8 cellular contexts compared by ENCODE assay signal in genomic region chr9:91361294-91362201, GRCh38. TPM values are rescaled to one million over a fixed set of nuclear protein-coding genes. Genes with fewer than 3 reads are reported as not detected.
A peak's percentile ranks its signal among the peaks of the same experiment; 100 is the strongest.
DNase-seq lines count a peak whose midpoint lies in the region; ATAC-seq and TF ChIP-seq lines count a peak whose summit lies in the region.

A gene with protein sequence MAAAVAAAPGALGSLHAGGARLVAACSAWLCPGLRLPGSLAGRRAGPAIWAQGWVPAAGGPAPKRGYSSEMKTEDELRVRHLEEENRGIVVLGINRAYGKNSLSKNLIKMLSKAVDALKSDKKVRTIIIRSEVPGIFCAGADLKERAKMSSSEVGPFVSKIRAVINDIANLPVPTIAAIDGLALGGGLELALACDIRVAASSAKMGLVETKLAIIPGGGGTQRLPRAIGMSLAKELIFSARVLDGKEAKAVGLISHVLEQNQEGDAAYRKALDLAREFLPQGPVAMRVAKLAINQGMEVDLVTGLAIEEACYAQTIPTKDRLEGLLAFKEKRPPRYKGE (minus strand): TSS chr9:91361918. CDS start chr9:91361889, 29 bp downstream.

- DNase-seq in EL (peak; percentile 81), SK-N-SH (peak; percentile 98), germinal center (ENCODE audit: low spot score) (peak; percentile 95), occipital lobe (lab: John Stamatoyannopoulos, UW) (peak; percentile 72), superior temporal gyrus (ENCODE audit: extremely low spot score) (peak; percentile 88)
- peak; percentile 60 for DNase-seq in Jurkat, Clone E6-1 (ENCODE audit: low read depth, low spot score)
- DNase-seq in activated naive CD4-positive, alpha-beta T cell treated with anti-CD3 and anti-CD28 coated beads, Interleukin-2, amount 10 ng/mL, durations not matched to agents 7 days and 5 days = peak; percentile 88

- peak within 1 kb of the TSS; percentile 89 for H3K4me2 ChIP-seq in SK-N-SH

- H3K9ac ChIP-seq in SK-N-SH = peak within 1 kb of the TSS; percentile 86

- H3K4me3 ChIP-seq in Jurkat, Clone E6-1 (ENCODE audit: low read length) = peak within 1 kb of the TSS; percentile 89
- H3K4me3 ChIP-seq in SK-N-SH (ENCODE audit: low read depth in 2 of 2, low read length in 1 of 2) = peak within 1 kb of the TSS; percentile 70 to 87

- H3K4me3 Mint-ChIP-seq in activated naive CD4-positive, alpha-beta T cell treated with anti-CD3 and anti-CD28 coated beads, Interleukin-2, amount 10 ng/mL, durations not matched to agents 7 days and 5 days = peak within 1 kb of the TSS; percentile 88

- ATAC-seq in GM21619 (IDR thresholded peaks at IDR 0.05; ENCODE audit: unreplicated experiment) = peak; percentile 82

- H4K20me1 ChIP-seq in SK-N-SH (ENCODE audit: insufficient read depth) = no peaks in the 10 kb centered on the region

- WGBS in SK-N-SH (ENCODE audit: low lambda C conversion rate) = 2% methylated on average over 23 of the region's 86 CpGs

- CTCF ChIA-PET in SK-N-SH (lab: Yijun Ruan, JAX) = interaction anchor here (0.6 to 1.5 kb wide), 2 partner anchors 447 to 876 kb away, joined by 3 read pairs; no protein-coding TSS in a partner anchor
- CTCF ChIA-PET in activated naive CD4-positive, alpha-beta T cell treated with anti-CD3 and anti-CD28 coated beads, Interleukin-2, amount 10 ng/mL, durations not matched to agents 7 days and 5 days (lab: Charles Lee) = interaction anchor here (0.8 to 1.2 kb wide), 4 partner anchors 35 to 272 kb away, joined by 3 to 4 read pairs (median 4); no protein-coding TSS in a partner anchor

- no peak for TF ChIP-seq CTCF in SK-N-SH (IDR thresholded peaks at IDR 0.05)

- TF ChIP-seq EP300 in SK-N-SH (IDR thresholded peaks at IDR 0.05; ENCODE audit: borderline replicate concordance in 1 of 2, low read depth in 1 of 2, low read length in 1 of 2) = 0 out of 4 replicates have a peak, but pooled peaks of 1 of the 2 experiments have one; percentile 14

- H3K9me3 ChIP-seq in SK-N-SH = no peaks in the 10 kb centered on the region

- H3K27ac ChIP-seq in SK-N-SH (ENCODE audit: low read depth in 2 of 2, low read length in 1 of 2) = peak within 1 kb of the TSS; percentile 40 to 71; a peak in 3 of 4 replicates

- H3K9me3 Mint-ChIP-seq in activated naive CD4-positive, alpha-beta T cell treated with anti-CD3 and anti-CD28 coated beads, Interleukin-2, amount 10 ng/mL, durations not matched to agents 7 days and 5 days = peaks cover 4% of the 10 kb centered on the region

- H3K36me3 ChIP-seq in SK-N-SH (replicated peaks in 1 of 2; ENCODE audit: control insufficient read depth in 1 of 2, insufficient read depth in 2 of 2, low read length in 1 of 2) = peaks cover 0 to 10% of the 10 kb centered on the region in 2 experiments

- no peaks in the 10 kb centered on the region for H3K27me3 ChIP-seq in SK-N-SH (ENCODE audit: insufficient read depth)

- H3K9me2 ChIP-seq in SK-N-SH = no peaks in the 10 kb centered on the region

- peaks cover 5% of the 10 kb centered on the region for H3K27me3 Mint-ChIP-seq in activated naive CD4-positive, alpha-beta T cell treated with anti-CD3 and anti-CD28 coated beads, Interleukin-2, amount 10 ng/mL, durations not matched to agents 7 days and 5 days

- H3K36me3 Mint-ChIP-seq in activated naive CD4-positive, alpha-beta T cell treated with anti-CD3 and anti-CD28 coated beads, Interleukin-2, amount 10 ng/mL, durations not matched to agents 7 days and 5 days = peaks cover 13% of the 10 kb centered on the region

- peaks cover 42% of the 10 kb centered on the region for H3K79me2 ChIP-seq in SK-N-SH (ENCODE audit: insufficient read depth)

- peaks cover 44% of the 10 kb centered on the region for H3K4me1 Mint-ChIP-seq in activated naive CD4-positive, alpha-beta T cell treated with anti-CD3 and anti-CD28 coated beads, Interleukin-2, amount 10 ng/mL, durations not matched to agents 7 days and 5 days

- POLR2A ChIA-PET in SK-N-SH (lab: Yijun Ruan, JAX) = interaction anchor here (0.6 to 0.7 kb wide), 2 partner anchors 942 to 1374 kb away, joined by 3 to 4 read pairs; no protein-coding TSS in a partner anchor

- TF ChIP-seq RAD21 in SK-N-SH (IDR thresholded peaks at IDR 0.05; ENCODE audit: low read length) = no peak

- H3F3A ChIP-seq in SK-N-SH (replicated peaks; ENCODE audit: insufficient read depth) = no peaks in the 10 kb centered on the region

- H3K4me1 ChIP-seq in SK-N-SH (ENCODE audit: control insufficient read depth in 1 of 2, insufficient read depth in 2 of 2, low read depth in 1 of 2, low read length in 1 of 2) = peaks cover 3 to 12% of the 10 kb centered on the region in 2 experiments; a peak in 3 of 4 replicates

- peak within 1 kb of the TSS; percentile 99 for H2AFZ ChIP-seq in SK-N-SH (ENCODE audit: low read depth)

- peak within 1 kb of the TSS; percentile 95 for H3K27ac Mint-ChIP-seq in activated naive CD4-positive, alpha-beta T cell treated with anti-CD3 and anti-CD28 coated beads, Interleukin-2, amount 10 ng/mL, durations not matched to agents 7 days and 5 days

TF ChIP-seq in SK-N-SH, 30 proteins besides CTCF, POLR2A, EP300 and RAD21 (continues in another document):
- TF ChIP-seq PBX3 (IDR thresholded peaks at IDR 0.05) = no peak
- peak; percentile 20; the same call in 1 of the 2 replicates for TF ChIP-seq SMC3 (IDR thresholded peaks at IDR 0.05; ENCODE audit: low read depth, low read length)
- TF ChIP-seq FOXM1 (IDR thresholded peaks at IDR 0.05; ENCODE audit: low read depth) = no peak
- TF ChIP-seq FOXJ3 (CRISPR knock-in tag; IDR thresholded peaks at IDR 0.05) = no peak
- no peak for TF ChIP-seq RCOR1 (IDR thresholded peaks at IDR 0.05; ENCODE audit: low read length)
- TF ChIP-seq NRF1 (IDR thresholded peaks at IDR 0.05; ENCODE audit: low read depth, low read length) = peak; percentile 94
- no peak for TF ChIP-seq EZH2phosphoT487 (IDR thresholded peaks at IDR 0.05; ENCODE audit: borderline replicate concordance, low read depth)
- TF ChIP-seq RFX5 (IDR thresholded peaks at IDR 0.05; ENCODE audit: low read length) = no peak
- TF ChIP-seq JUND (IDR thresholded peaks at IDR 0.05) = no peak
- peak; percentile 53 for TF ChIP-seq POLR2AphosphoS5 (IDR thresholded peaks at IDR 0.05; ENCODE audit: low read depth, low read length)
- no peak for TF ChIP-seq REST (IDR thresholded peaks at IDR 0.05; ENCODE audit: low read depth, low read length)
- TF ChIP-seq, protein P1, sequence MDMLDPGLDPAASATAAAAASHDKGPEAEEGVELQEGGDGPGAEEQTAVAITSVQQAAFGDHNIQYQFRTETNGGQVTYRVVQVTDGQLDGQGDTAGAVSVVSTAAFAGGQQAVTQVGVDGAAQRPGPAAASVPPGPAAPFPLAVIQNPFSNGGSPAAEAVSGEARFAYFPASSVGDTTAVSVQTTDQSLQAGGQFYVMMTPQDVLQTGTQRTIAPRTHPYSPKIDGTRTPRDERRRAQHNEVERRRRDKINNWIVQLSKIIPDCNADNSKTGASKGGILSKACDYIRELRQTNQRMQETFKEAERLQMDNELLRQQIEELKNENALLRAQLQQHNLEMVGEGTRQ (IDR thresholded peaks at IDR 0.05; ENCODE audit: borderline replicate concordance, low read depth, low read length) = no peak
- no peak for TF ChIP-seq GABPA (IDR thresholded peaks at IDR 0.05; ENCODE audit: low read depth)
- no peak for TF ChIP-seq RXRA (IDR thresholded peaks at IDR 0.05; ENCODE audit: borderline replicate concordance, low read depth)
- TF ChIP-seq TCF12 (IDR thresholded peaks at IDR 0.05) = no peak
- no peak for TF ChIP-seq SIN3A (IDR thresholded peaks at IDR 0.05; ENCODE audit: borderline replicate concordance, low read depth, low read length)
- TF ChIP-seq, protein P2, sequence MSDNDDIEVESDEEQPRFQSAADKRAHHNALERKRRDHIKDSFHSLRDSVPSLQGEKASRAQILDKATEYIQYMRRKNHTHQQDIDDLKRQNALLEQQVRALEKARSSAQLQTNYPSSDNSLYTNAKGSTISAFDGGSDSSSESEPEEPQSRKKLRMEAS (IDR thresholded peaks at IDR 0.05; ENCODE audit: low read depth) = peak; percentile 37

RNA-seq across cellular contexts. Expression of the gene that starts here (rescaled TPM):
- 14.5 TPM for polyA plus RNA-seq in Jurkat, Clone E6-1 (2012; ENCODE audit: insufficient read depth, insufficient read length)
- polyA plus RNA-seq in SK-N-SH (2012; rRNA removed) = 6.2 and 7.6 TPM in 2 replicates
- polyA plus RNA-seq in SK-N-SH (2012; cell fraction: cytosol; rRNA removed) = 8.5 and 9.8 TPM in 2 replicates
- 7.7 and 11.0 TPM in 2 replicates for polyA plus RNA-seq in SK-N-SH (2012; cell fraction: nucleus; rRNA removed)
- total RNA-seq in occipital lobe = 30.3 TPM

Comparison
In these comparisons a context has a peak if more than half of its experiments do, and no peak if none do; other contexts are left out.
1. Peak in every context shown above with its lines: DNase-seq, ATAC-seq, H3K4me3 ChIP-seq and H3K27ac ChIP-seq.